ENCODE assay signal across 19 cellular contexts in genomic region chr14:96058606-96059200, GRCh38. TPM values are rescaled to one million over a fixed set of nuclear protein-coding genes. Genes with fewer than 3 reads are reported as not detected.
A peak's percentile ranks its signal among the peaks of the same experiment; 100 is the strongest.
DNase-seq lines count a peak whose midpoint lies in the region; ATAC-seq and TF ChIP-seq lines count a peak whose summit lies in the region.
"Had no signal": no experiment of that assay in that cellular context is flagged by ENCODE, and none has a peak within 500 bp of the region (broad histone marks: within the 10 kb centered on the region; RNA-seq: fewer than 3 reads in every experiment).

No MANE protein-coding gene starts in this region.

- H3K9me2 ChIP-seq in GM23338 (ENCODE audit: insufficient read depth) = no peaks in the 10 kb centered on the region

- intact Hi-C loops in stomach (cut with DNase I; ENCODE audit: low total_unique reads) = no loop called here
- intact Hi-C loops in left ventricle myocardium inferior (cut with micrococcal nuclease) = no loop called here
- intact Hi-C loops in gastrocnemius medialis (cut with DNase I; ENCODE audit: low total_unique reads) = loop anchor here (5.0 kb wide), 1 partner anchor 39 kb away; no protein-coding TSS in a partner anchor

- ATAC-seq in GM23338 (peak; percentile 24; the same call in 1 of the 3 replicates), gastrocnemius medialis (no peak), GM18517 (IDR thresholded peaks at IDR 0.05; ENCODE audit: unreplicated experiment) (no peak)
- ATAC-seq: A549; CD8-positive, alpha-beta T cell had no signal

- no peak for TF ChIP-seq POLR2A in stomach (IDR thresholded peaks at IDR 0.05)
- TF ChIP-seq POLR2A in gastrocnemius medialis (IDR thresholded peaks at IDR 0.05) = no peak

- in situ Hi-C loops in gastrocnemius medialis (cut with MboI; ENCODE audit: low sequenced_read_pairs in 4 of 4) = no loop called here

- CTCF ChIA-PET in HEK293T (lab: Yijun Ruan, JAX) = no interaction called here

- H2AFZ ChIP-seq in GM23338 = no peak overlapping the region

- POLR2A ChIA-PET in HEK293T (lab: Yijun Ruan, JAX) = no interaction called here

- TF ChIP-seq EP300 in stomach (IDR thresholded peaks at IDR 0.05) = no peak

- no peaks in the 10 kb centered on the region for H3K4me1 Mint-ChIP-seq in GM23338
- H3K4me1 Mint-ChIP-seq: CD14-positive monocyte had no signal

- H3K27me3 ChIP-seq in GM23338 (ENCODE audit: insufficient read depth) (no peaks in the 10 kb centered on the region), stomach (peaks cover 0 to 10% (median 0%) of the 10 kb centered on the region in 3 donors), left ventricle myocardium inferior (ENCODE audit: low read depth) (peaks cover 75% of the 10 kb centered on the region), gastrocnemius medialis (peaks cover 0 to 10% (median 0%) of the 10 kb centered on the region in 3 donors)

- H3K36me3 Mint-ChIP-seq in GM23338 (ENCODE audit: low read depth) = no peaks in the 10 kb centered on the region
- H3K36me3 Mint-ChIP-seq: CD14-positive monocyte; CD8-positive, alpha-beta T cell had no signal

- H3K4me2 ChIP-seq in GM23338 = no peak overlapping the region
- H3K4me2 ChIP-seq: A549 had no signal

- H4K20me1 ChIP-seq in GM23338 (replicated peaks; ENCODE audit: insufficient read depth) = peaks cover 6% of the 10 kb centered on the region

- TF ChIP-seq CTCF in GM23338 (conservative IDR thresholded peaks at IDR 0.05; ENCODE audit: low read depth in 2 of 2) = no peak
- TF ChIP-seq CTCF in stomach (IDR thresholded peaks at IDR 0.05) = no peak
- no peak for TF ChIP-seq CTCF in left ventricle myocardium inferior (IDR thresholded peaks at IDR 0.05; ENCODE audit: borderline replicate concordance)
- TF ChIP-seq CTCF in gastrocnemius medialis (IDR thresholded peaks at IDR 0.05 in 4 of 5, conservative IDR thresholded peaks at IDR 0.05 in 1 of 5) = no peak

- H3K4me3 Mint-ChIP-seq in GM23338 = no peak overlapping the region
- H3K4me3 Mint-ChIP-seq: CD14-positive monocyte; CD8-positive, alpha-beta T cell; H9 had no signal

- no peaks in the 10 kb centered on the region for H3K9me3 Mint-ChIP-seq in GM23338
- H3K9me3 Mint-ChIP-seq: CD14-positive monocyte; CD8-positive, alpha-beta T cell; H9 had no signal

- no peaks in the 10 kb centered on the region for H3K36me3 ChIP-seq in GM23338 (ENCODE audit: insufficient read depth)
- no peaks in the 10 kb centered on the region for H3K36me3 ChIP-seq in stomach
- H3K36me3 ChIP-seq in left ventricle myocardium inferior = no peaks in the 10 kb centered on the region
- H3K36me3 ChIP-seq in gastrocnemius medialis = no peaks in the 10 kb centered on the region

- no peaks in the 10 kb centered on the region for H3K4me1 ChIP-seq in GM23338 (ENCODE audit: insufficient read depth)
- H3K4me1 ChIP-seq in stomach = peaks cover under 1 to 24% (median 9%) of the 10 kb centered on the region in 4 donors
- peaks cover 2% of the 10 kb centered on the region for H3K4me1 ChIP-seq in left ventricle myocardium inferior
- H3K4me1 ChIP-seq in gastrocnemius medialis = peaks cover 0 to 5% of the 10 kb centered on the region in 2 donors

- H3K27ac Mint-ChIP-seq in GM23338 = no peak overlapping the region
- H3K27ac Mint-ChIP-seq: CD14-positive monocyte; CD8-positive, alpha-beta T cell; H9 had no signal

- H3K27me3 Mint-ChIP-seq in GM23338 (ENCODE audit: insufficient read depth, low read depth, poor library complexity) = peaks cover 10% of the 10 kb centered on the region

- WGBS in stomach, 5 donors = 77 to 91% (median 79%) methylated on average over 3 to 5 of the region's 5 CpGs

- H3K9me3 ChIP-seq in stomach = no peaks in the 10 kb centered on the region
- no peaks in the 10 kb centered on the region for H3K9me3 ChIP-seq in left ventricle myocardium inferior (replicated peaks)
- H3K9me3 ChIP-seq in gastrocnemius medialis = no peaks in the 10 kb centered on the region
- H3K9me3 ChIP-seq: A549 had no signal

- H3K4me3 ChIP-seq in GM23338 (no peak overlapping the region), stomach (no peak overlapping the region), left ventricle myocardium inferior (no peak overlapping the region), gastrocnemius medialis (no peak overlapping the region)
- H3K4me3 ChIP-seq: A549 had no signal

- H3K27ac ChIP-seq in GM23338 (ENCODE audit: low read depth) = no peak overlapping the region
- H3K27ac ChIP-seq in stomach = no peak overlapping the region
- H3K27ac ChIP-seq in left ventricle myocardium inferior (replicated peaks) = no peak overlapping the region
- no peak overlapping the region for H3K27ac ChIP-seq in gastrocnemius medialis
- H3K27ac ChIP-seq: A549 had no signal

- no peaks in the 10 kb centered on the region for H3F3A ChIP-seq in GM23338 (replicated peaks; ENCODE audit: low read depth)

- DNase-seq in GM23338 (ENCODE audit: low spot score) = no peak
- peak; percentile 24 for DNase-seq in NCI-H69 (lab: John Stamatoyannopoulos, UW)
- peak; percentile 44 for DNase-seq in islet precursor cell
- peak; percentile 10 for DNase-seq in stomach
- no peak for DNase-seq in left ventricle myocardium inferior
- no peak for DNase-seq in gastrocnemius medialis
- no peak for DNase-seq in HEK293T (ENCODE audit: extremely low spot score)
- DNase-seq: COR-L47, DND-41, GF-D8, GOT3, IMR-90, KBM-7 had no signal

- no peaks in the 10 kb centered on the region for H3K79me2 ChIP-seq in GM23338 (replicated peaks; ENCODE audit: insufficient read depth)

TF ChIP-seq in GM23338, 12 proteins besides CTCF, POLR2A, EP300 and RAD21 (continues in another document):
- TF ChIP-seq EZH2phosphoT487 (IDR thresholded peaks at IDR 0.05; ENCODE audit: unreplicated experiment) = no peak

TF ChIP-seq in HEK293T, 16 proteins besides CTCF, POLR2A, EP300 and RAD21:
- no peak for TF ChIP-seq ARNT (IDR thresholded peaks at IDR 0.05)
- no peak for TF ChIP-seq PKNOX1 (IDR thresholded peaks at IDR 0.05)
- no peak for TF ChIP-seq FOXK2 (IDR thresholded peaks at IDR 0.05)
- TF ChIP-seq SUZ12 (IDR thresholded peaks at IDR 0.05) = no peak
- no peak for TF ChIP-seq ZNF384 (IDR thresholded peaks at IDR 0.05)
- no peak for TF ChIP-seq BHLHE40 (IDR thresholded peaks at IDR 0.05; ENCODE audit: borderline replicate concordance)
- TF ChIP-seq TARDBP (IDR thresholded peaks at IDR 0.05) = no peak
- no peak for TF ChIP-seq CTBP1 (IDR thresholded peaks at IDR 0.05; ENCODE audit: borderline replicate concordance)
- no peak for TF ChIP-seq LEF1 (IDR thresholded peaks at IDR 0.05; ENCODE audit: borderline replicate concordance)
- TF ChIP-seq HDGF (IDR thresholded peaks at IDR 0.05; ENCODE audit: borderline replicate concordance) = no peak
- TF ChIP-seq ELF4 (IDR thresholded peaks at IDR 0.05) = no peak
- no peak for TF ChIP-seq SP1 (IDR thresholded peaks at IDR 0.05)
- TF ChIP-seq FOXA1 (IDR thresholded peaks at IDR 0.05) = no peak
- TF ChIP-seq FOXM1 (IDR thresholded peaks at IDR 0.05; ENCODE audit: borderline replicate concordance) = no peak
- no peak for TF ChIP-seq NFRKB (IDR thresholded peaks at IDR 0.05)
- no peak for TF ChIP-seq L3MBTL2 (conservative IDR thresholded peaks at IDR 0.05)

RNA-seq across cellular contexts. Expression of gene C14orf132, which starts 19.5 kb away (rescaled TPM):
- 15.1 and 16.2 TPM in 2 replicates for total RNA-seq in GM23338 (2014; rRNA removed; shearing (Covaris generic))
- polyA plus RNA-seq in GM23338 (2016; fragmentation: Nextera tagmentation; extraction: Ambion mirVana) = 12.7 and 13.8 TPM in 2 replicates
- total RNA-seq in stomach = 10 to 100 TPM in 4 of 5 donors, 1 to 10 TPM in 1; 7.5 to 22.8 (median 17.5) TPM
- 10 to 100 TPM in 1 of 3 donors, 1 to 10 TPM in 2; 4.6 to 10.0 (median 6.5) TPM for polyA plus RNA-seq in stomach
- total RNA-seq in left ventricle myocardium inferior = 4.8 TPM
- 1 to 10 TPM; 1.1 to 2.9 (median 1.5) TPM for total RNA-seq in gastrocnemius medialis
- total RNA-seq: HT-29 had no signal
- polyA plus RNA-seq: CD14-positive monocyte had no signal

Comparison
In these comparisons a context has a peak if more than half of its experiments do, and no peak if none do; other contexts are left out.
1. DNase-seq: peak in NCI-H69 (single experiment), islet precursor cell (single experiment) and stomach (single experiment); none in GM23338 (single experiment), left ventricle myocardium inferior (single experiment), gastrocnemius medialis (0 of 2) and HEK293T (single experiment).